In the genomic region with DNA sequence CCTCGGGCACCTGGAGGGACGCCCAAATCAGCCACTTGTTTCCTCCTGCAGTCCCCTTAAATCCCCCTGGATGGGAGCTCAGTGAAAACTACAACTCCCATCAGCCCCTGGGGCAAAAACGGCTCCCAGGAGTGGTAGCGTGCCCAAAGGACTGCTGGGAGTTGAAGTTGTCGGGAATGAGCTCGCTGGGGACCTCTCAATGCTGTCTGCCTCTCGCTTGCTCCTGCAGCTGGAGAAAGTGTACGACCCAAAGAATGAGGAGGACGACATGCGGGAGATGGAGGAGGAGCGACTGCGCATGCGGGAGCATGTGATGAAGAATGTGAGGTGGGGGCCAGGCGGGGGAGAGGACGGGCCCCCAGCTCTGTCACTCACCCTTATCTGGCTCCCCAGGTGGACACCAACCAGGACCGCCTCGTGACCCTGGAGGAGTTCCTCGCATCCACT, we compare ENCODE assay signal across 10 cellular contexts. TPM values are rescaled to one million over a fixed set of nuclear protein-coding genes. Genes with fewer than 3 reads are reported as not detected.
DNase-seq lines count a peak whose midpoint lies in the region; ATAC-seq, FAIRE-seq and TF ChIP-seq lines count a peak whose summit lies in the region.
"Had no signal": no experiment of that assay in that cellular context is flagged by ENCODE, and none has a peak within 500 bp of the region (broad histone marks: within the 10 kb centered on the region; RNA-seq: fewer than 3 reads in every experiment).

No MANE protein-coding gene starts in this region.

- ATAC-seq in CD4-positive, alpha-beta T cell (ENCODE audit: poor library complexity) = peak; percentile 79
- ATAC-seq in GM21723 (IDR thresholded peaks at IDR 0.05; ENCODE audit: unreplicated experiment) (no peak), omental fat pad (ENCODE audit: low FRiP score) (no peak)

- peaks cover 59% of the 10 kb centered on the region for H3K36me3 Mint-ChIP-seq in CD4-positive, alpha-beta T cell (ENCODE audit: low read depth)

- DNase-seq in CD4-positive, alpha-beta T cell = peak in 1 of 10 experiments; percentile 5
- DNase-seq in SJCRH30 (peak; percentile 56 to 62), iPS-NIHi7 (ENCODE audit: extremely low spot score) (peak; percentile 85), omental fat pad (ENCODE audit: low spot score) (no peak), kidney tubule cell (ENCODE audit: low spot score) (no peak), thyroid gland (no peak)

- H3K27me3 Mint-ChIP-seq in CD4-positive, alpha-beta T cell = no peaks in the 10 kb centered on the region

- TF ChIP-seq POLR2A in thyroid gland (IDR thresholded peaks at IDR 0.05) = no peak

- H3K9me3 ChIP-seq in CD4-positive, alpha-beta T cell (ENCODE audit: control insufficient read depth, low read length) = no peaks in the 10 kb centered on the region
- no peaks in the 10 kb centered on the region for H3K9me3 ChIP-seq in SJCRH30 (replicated peaks)
- H3K9me3 ChIP-seq in thyroid gland = no peaks in the 10 kb centered on the region

- 89 to 90% methylated on average over 16 to 18 of the region's 18 CpGs for WGBS in thyroid gland, 2 donors

- H3K4me1 ChIP-seq in SJCRH30 = no peaks in the 10 kb centered on the region
- H3K4me1 ChIP-seq in thyroid gland = no peaks in the 10 kb centered on the region

- no peak overlapping the region for H3K27ac ChIP-seq in CD4-positive, alpha-beta T cell (ENCODE audit: low read depth, low read length)
- no peak overlapping the region for H3K27ac ChIP-seq in SJCRH30
- no peak overlapping the region for H3K27ac ChIP-seq in thyroid gland
- H3K27ac ChIP-seq: cardiac muscle cell had no signal

- H3K27me3 ChIP-seq in CD4-positive, alpha-beta T cell (ENCODE audit: control insufficient read depth, insufficient read depth, low read length) = no peaks in the 10 kb centered on the region
- no peaks in the 10 kb centered on the region for H3K27me3 ChIP-seq in SJCRH30
- no peaks in the 10 kb centered on the region for H3K27me3 ChIP-seq in thyroid gland
- H3K27me3 ChIP-seq: cardiac muscle cell had no signal

- H3K36me3 ChIP-seq in SJCRH30 (peaks cover 13% of the 10 kb centered on the region), thyroid gland (peaks cover 53 to 59% of the 10 kb centered on the region in 2 donors)

- POLR2A ChIA-PET in CD4-positive, alpha-beta T cell (lab: Charles Lee) = interaction anchor here (0.6 to 1.2 kb wide), 3 partner anchors 14 to 761 kb away, joined by 3 to 5 read pairs (median 5); a partner anchor contains a TSS

- no peaks in the 10 kb centered on the region for H3K9me3 Mint-ChIP-seq in CD4-positive, alpha-beta T cell

- H3K27ac Mint-ChIP-seq in CD4-positive, alpha-beta T cell = no peak overlapping the region

- no peaks in the 10 kb centered on the region for H3K4me1 Mint-ChIP-seq in CD4-positive, alpha-beta T cell (ENCODE audit: low read depth)

- CTCF ChIA-PET in CD4-positive, alpha-beta T cell (lab: Charles Lee) = no interaction called here

- H3K4me3 ChIP-seq in SJCRH30 (no peak overlapping the region), thyroid gland (replicated peaks in 1 of 3) (no peak overlapping the region)
- H3K4me3 ChIP-seq: cardiac muscle cell had no signal

- intact Hi-C loops in CD4-positive, alpha-beta T cell (cut with DNase I, micrococcal nuclease) = no loop called here
- intact Hi-C loops in thyroid gland (cut with DNase I) = no loop called here

- no peak overlapping the region for H3K4me3 Mint-ChIP-seq in CD4-positive, alpha-beta T cell

- peak; percentile 71 for FAIRE-seq in G401.6 (lab: Jason Lieb, UNC)

- TF ChIP-seq CTCF in CD4-positive, alpha-beta T cell (IDR thresholded peaks at IDR 0.05) = no peak
- TF ChIP-seq CTCF in omental fat pad (IDR thresholded peaks at IDR 0.05) = no peak
- TF ChIP-seq CTCF in thyroid gland (IDR thresholded peaks at IDR 0.05) = no peak

RNA-seq across cellular contexts. Expression of a gene that starts 14.7 kb away (rescaled TPM):
- 1 to 10 TPM; 1.1 to 1.8 TPM for total RNA-seq in CD4-positive, alpha-beta T cell
- not detected in 2 replicates for total RNA-seq in SJCRH30 (2014; rRNA removed; shearing (Covaris generic))
- total RNA-seq in omental fat pad = not detected
- not detected for total RNA-seq in thyroid gland

RNA-seq across cellular contexts. Expression of a gene that starts 18.7 kb away (rescaled TPM):
- total RNA-seq in CD4-positive, alpha-beta T cell = 10 to 100 TPM; 73.7 to 77.0 TPM
- 91.2 and 97.1 TPM in 2 replicates for total RNA-seq in SJCRH30 (2014; rRNA removed; shearing (Covaris generic))
- 100 to 1,000 TPM; 197 to 280 (median 253) TPM for total RNA-seq in omental fat pad
- 100 to 1,000 TPM; 267 to 424 (median 371) TPM for total RNA-seq in thyroid gland

RNA-seq across cellular contexts. Expression of a gene that starts 20.3 kb away (rescaled TPM):
- not detected for total RNA-seq in CD4-positive, alpha-beta T cell
- total RNA-seq in SJCRH30 (2014; rRNA removed; shearing (Covaris generic)) = not detected in 2 replicates
- total RNA-seq in omental fat pad = not detected
- under 1 TPM in 1 of 4 donors, not detected in 3; 0.27 TPM for total RNA-seq in thyroid gland
- total RNA-seq: myocyte had no signal

RNA-seq across cellular contexts. Expression of a gene that starts 35.9 kb away (rescaled TPM):
- total RNA-seq in CD4-positive, alpha-beta T cell = 10 to 100 TPM; 52.9 to 60.4 TPM
- total RNA-seq in SJCRH30 (2014; rRNA removed; shearing (Covaris generic)) = 49.1 and 56.9 TPM in 2 replicates
- total RNA-seq in omental fat pad (10 to 100 TPM; 26.4 to 64.2 (median 37.3) TPM), thyroid gland (10 to 100 TPM; 28.2 to 74.4 (median 41.2) TPM)

RNA-seq across cellular contexts. Expression of a gene that starts 46.3 kb away (rescaled TPM):
- 100 to 1,000 TPM; 616 to 627 TPM for total RNA-seq in CD4-positive, alpha-beta T cell
- 1,133 and 1,259 TPM in 2 replicates for total RNA-seq in SJCRH30 (2014; rRNA removed; shearing (Covaris generic))
- total RNA-seq in omental fat pad (1,000 to 10,000 TPM; 6,104 to 9,580 (median 8,850) TPM), thyroid gland (over 10,000 TPM in 1 of 4 donors, 1,000 to 10,000 TPM in 3; 5,748 to 12,335 (median 7,175) TPM)

Comparison
In these comparisons a context has a peak if more than half of its experiments do, and no peak if none do; other contexts are left out.
1. DNase-seq: peak in SJCRH30 (2 of 2) and iPS-NIHi7 (single experiment); none in omental fat pad (single experiment), kidney tubule cell (single experiment) and thyroid gland (0 of 2).